ENCODE assay signal across 19 cellular contexts in the genomic region with DNA sequence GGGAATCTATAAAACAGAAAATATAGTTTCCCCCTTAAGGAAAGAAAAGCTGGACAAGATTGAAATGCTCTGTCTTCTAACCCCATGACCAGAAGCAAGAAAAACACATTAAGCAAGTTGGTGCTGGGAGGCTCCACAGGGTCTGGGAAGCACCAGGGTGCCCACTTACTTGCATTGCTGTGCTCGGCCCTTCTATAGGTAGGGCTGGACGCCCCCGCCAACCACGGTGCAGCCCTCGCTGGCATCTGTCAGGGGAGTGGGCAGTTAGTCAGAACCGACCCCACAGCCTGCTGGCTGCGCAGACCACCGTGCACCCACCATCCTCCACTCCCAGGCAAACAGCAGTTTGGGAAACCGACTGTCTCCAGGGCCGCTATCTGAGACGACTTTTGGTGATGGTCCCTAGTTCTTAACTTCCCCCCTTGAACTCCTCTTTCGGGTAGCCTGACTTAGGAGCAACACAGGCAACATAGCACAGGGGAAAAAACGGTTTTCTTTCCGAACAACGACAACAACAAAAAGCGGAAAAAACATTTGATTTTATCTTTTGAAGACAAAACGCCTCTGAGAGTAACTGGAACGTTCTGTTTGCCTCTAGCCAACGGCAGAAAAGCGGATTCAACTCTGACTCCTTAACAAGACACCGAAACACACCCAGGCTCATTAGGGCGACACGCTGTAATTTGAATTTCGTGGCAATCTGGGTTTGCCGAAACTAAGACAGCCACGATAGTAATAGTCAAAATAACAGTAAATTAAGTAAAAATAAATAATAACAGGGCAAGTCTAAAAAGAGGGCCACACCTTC. TPM values are rescaled to one million over a fixed set of nuclear protein-coding genes. Genes with fewer than 3 reads are reported as not detected.
DNase-seq lines count a peak whose midpoint lies in the region; ATAC-seq, FAIRE-seq and TF ChIP-seq lines count a peak whose summit lies in the region.
"Had no signal": no experiment of that assay in that cellular context is flagged by ENCODE, and none has a peak within 500 bp of the region (broad histone marks: within the 10 kb centered on the region; RNA-seq: fewer than 3 reads in every experiment).

No MANE protein-coding gene starts in this region.

- H3K27me3 ChIP-seq in bronchial epithelial cell (ENCODE audit: control insufficient read depth, insufficient read depth, low read length) (no peaks in the 10 kb centered on the region), upper lobe of left lung (peaks cover 0 to 40% (median 17%) of the 10 kb centered on the region in 4 donors)
- H3K27me3 ChIP-seq in effector memory CD4-positive, alpha-beta T cell (replicated peaks; ENCODE audit: control insufficient read depth, insufficient read depth, low read length, poor library complexity, severe bottlenecking), result peaks cover 30% of the 10 kb centered on the region

- CTCF ChIA-PET in activated CD8-positive, alpha-beta memory T cell treated with anti-CD3 and anti-CD28 coated beads, Interleukin-2, amount 10 ng/mL, durations not matched to agents 7 days and 5 days (lab: Charles Lee), result no interaction called here

- no peak for FAIRE-seq in bronchial epithelial cell (lab: Jason Lieb, UNC)
- FAIRE-seq: GM12892 had no signal

- peak overlapping the region; percentile 14 for H3K27ac Mint-ChIP-seq in activated CD8-positive, alpha-beta memory T cell treated with anti-CD3 and anti-CD28 coated beads, Interleukin-2, amount 10 ng/mL, durations not matched to agents 7 days and 5 days
- H3K27ac Mint-ChIP-seq: activated CD4-positive, alpha-beta memory T cell treated with anti-CD3 and anti-CD28 coated beads, Interleukin-2, amount 10 ng/mL, durations not matched to agents 7 days and 5 days; CD8-positive, alpha-beta T cell had no signal

- H3K4me1 Mint-ChIP-seq in activated CD8-positive, alpha-beta memory T cell treated with anti-CD3 and anti-CD28 coated beads, Interleukin-2, amount 10 ng/mL, durations not matched to agents 7 days and 5 days, result peaks cover 5% of the 10 kb centered on the region

- 11 to 12% methylated on average over 19 to 26 of the region's 26 CpGs for WGBS in upper lobe of left lung, 2 donors

- peaks cover 0 to 20% (median 3%) of the 10 kb centered on the region in 4 donors for H3K4me1 ChIP-seq in upper lobe of left lung
- no peaks in the 10 kb centered on the region for H3K4me1 ChIP-seq in effector memory CD4-positive, alpha-beta T cell (ENCODE audit: control insufficient read depth, insufficient read depth, low read length, poor library complexity, severe bottlenecking)

- no peak for TF ChIP-seq EP300 in upper lobe of left lung (IDR thresholded peaks at IDR 0.05)

- TF ChIP-seq CTCF in bronchial epithelial cell (IDR thresholded peaks at IDR 0.05; ENCODE audit: insufficient read depth, low read length, severe bottlenecking) (no peak), upper lobe of left lung (IDR thresholded peaks at IDR 0.05) (no peak)

- no peak for ATAC-seq in activated CD8-positive, alpha-beta memory T cell treated with anti-CD3 and anti-CD28 coated beads, Interleukin-2, amount 10 ng/mL, durations not matched to agents 7 days and 5 days
- ATAC-seq in upper lobe of left lung (ENCODE audit: low FRiP score in 2 of 2), result no peak
- ATAC-seq in GM21423 (IDR thresholded peaks at IDR 0.05; ENCODE audit: unreplicated experiment), result no peak
- ATAC-seq: CD8-positive, alpha-beta T cell had no signal

- DNase-seq in activated CD8-positive, alpha-beta memory T cell treated with anti-CD3 and anti-CD28 coated beads, Interleukin-2, amount 10 ng/mL, durations not matched to agents 7 days and 5 days, result no peak
- DNase-seq in activated CD8-positive, alpha-beta memory T cell treated with anti-CD3 and anti-CD28 coated beads, Interleukin-2, amount 50 U/mL, for 4 hours, result no peak
- DNase-seq in bronchial epithelial cell (ENCODE audit: low read depth) (no peak), kidney tubule cell (ENCODE audit: low spot score) (peak; percentile 12), upper lobe of left lung (peak in 1 of 2 donors; percentile 70), NCI-H1694 treated with DMSO at 0.1 percent for 48 hours (lab: John Stamatoyannopoulos, UW) (no peak)
- no peak for DNase-seq in effector memory CD4-positive, alpha-beta T cell
- DNase-seq: activated CD4-positive, alpha-beta memory T cell treated with anti-CD3 and anti-CD28 coated beads, Interleukin-2, amount 10 ng/mL, durations not matched to agents 7 days and 5 days; activated gamma-delta T cell; CD8-positive, alpha-beta T cell; foreskin melanocyte; Kasumi-1; kidney glomerular epithelial cell; NCI-H146; NCI-H510A treated with DMSO at 0.1 percent for 48 hours had no signal

- H3K36me3 Mint-ChIP-seq in activated CD8-positive, alpha-beta memory T cell treated with anti-CD3 and anti-CD28 coated beads, Interleukin-2, amount 10 ng/mL, durations not matched to agents 7 days and 5 days, result peaks cover 7% of the 10 kb centered on the region
- H3K36me3 Mint-ChIP-seq: CD8-positive, alpha-beta T cell had no signal

- no peak for TF ChIP-seq POLR2A in upper lobe of left lung (IDR thresholded peaks at IDR 0.05)

- H3K4me3 ChIP-seq in bronchial epithelial cell (ENCODE audit: low read depth, low read length), result peak overlapping the region; percentile 89
- peak overlapping the region in 3 of 4 donors; percentile 51 to 57 (median 57) for H3K4me3 ChIP-seq in upper lobe of left lung
- H3K4me3 ChIP-seq in effector memory CD4-positive, alpha-beta T cell (ENCODE audit: insufficient read depth, low read depth, low read length, poor library complexity, severe bottlenecking), result no peak overlapping the region

- peaks cover 4% of the 10 kb centered on the region for H3K9me3 Mint-ChIP-seq in activated CD8-positive, alpha-beta memory T cell treated with anti-CD3 and anti-CD28 coated beads, Interleukin-2, amount 10 ng/mL, durations not matched to agents 7 days and 5 days (ENCODE audit: low read depth)
- H3K9me3 Mint-ChIP-seq: CD8-positive, alpha-beta T cell had no signal

- H3K36me3 ChIP-seq in bronchial epithelial cell (ENCODE audit: control insufficient read depth, insufficient read depth, low read length), result peaks cover 13% of the 10 kb centered on the region
- no peaks in the 10 kb centered on the region for H3K36me3 ChIP-seq in upper lobe of left lung
- H3K36me3 ChIP-seq in effector memory CD4-positive, alpha-beta T cell (ENCODE audit: control insufficient read depth, insufficient read depth, low read length), result no peaks in the 10 kb centered on the region

- H3K27ac ChIP-seq in upper lobe of left lung, result peak overlapping the region; percentile 75 to 91 (median 85)
- H3K27ac ChIP-seq in effector memory CD4-positive, alpha-beta T cell (ENCODE audit: insufficient read depth, low read length, poor library complexity, severe bottlenecking), result no peak overlapping the region

- no peaks in the 10 kb centered on the region for H3K9me3 ChIP-seq in upper lobe of left lung
- H3K9me3 ChIP-seq in effector memory CD4-positive, alpha-beta T cell (ENCODE audit: control insufficient read depth, low read length), result no peaks in the 10 kb centered on the region

- no peak overlapping the region for H3K4me3 Mint-ChIP-seq in activated CD8-positive, alpha-beta memory T cell treated with anti-CD3 and anti-CD28 coated beads, Interleukin-2, amount 10 ng/mL, durations not matched to agents 7 days and 5 days
- H3K4me3 Mint-ChIP-seq: activated CD4-positive, alpha-beta memory T cell treated with anti-CD3 and anti-CD28 coated beads, Interleukin-2, amount 10 ng/mL, durations not matched to agents 7 days and 5 days; CD8-positive, alpha-beta T cell had no signal

- peaks cover 60% of the 10 kb centered on the region for H3K27me3 Mint-ChIP-seq in activated CD8-positive, alpha-beta memory T cell treated with anti-CD3 and anti-CD28 coated beads, Interleukin-2, amount 10 ng/mL, durations not matched to agents 7 days and 5 days

RNA-seq across cellular contexts. Expression of gene IRX2, which starts 3.9 kb away (rescaled TPM):
- not detected for total RNA-seq in activated CD8-positive, alpha-beta memory T cell treated with anti-CD3 and anti-CD28 coated beads, Interleukin-2, amount 10 ng/mL, durations not matched to agents 7 days and 5 days
- 11.3 and 14.0 TPM in 2 replicates for total RNA-seq in bronchial epithelial cell
- 100 to 1,000 TPM in 3 of 6 donors, 10 to 100 TPM in 3; 53.2 to 131 (median 106) TPM for total RNA-seq in upper lobe of left lung
- total RNA-seq: A172; activated CD4-positive, alpha-beta memory T cell treated with anti-CD3 and anti-CD28 coated beads, Interleukin-2, amount 10 ng/mL, durations not matched to agents 7 days and 5 days; CD8-positive, alpha-beta T cell; OCI-LY7 had no signal

Comparison
In these comparisons a context has a peak if more than half of its experiments do, and no peak if none do; other contexts are left out.
1. RNA of gene IRX2, which starts 3.9 kb away (total RNA-seq): 53.2 to 131 TPM in upper lobe of left lung and 11.3 to 14.0 TPM in bronchial epithelial cell; not detected in activated CD8-positive, alpha-beta memory T cell treated with anti-CD3 and anti-CD28 coated beads, Interleukin-2, amount 10 ng/mL, durations not matched to agents 7 days and 5 days; every median in the first group is over 10 times any median in the second.